ENCODE assay signal across 7 cellular contexts in the genomic region with DNA sequence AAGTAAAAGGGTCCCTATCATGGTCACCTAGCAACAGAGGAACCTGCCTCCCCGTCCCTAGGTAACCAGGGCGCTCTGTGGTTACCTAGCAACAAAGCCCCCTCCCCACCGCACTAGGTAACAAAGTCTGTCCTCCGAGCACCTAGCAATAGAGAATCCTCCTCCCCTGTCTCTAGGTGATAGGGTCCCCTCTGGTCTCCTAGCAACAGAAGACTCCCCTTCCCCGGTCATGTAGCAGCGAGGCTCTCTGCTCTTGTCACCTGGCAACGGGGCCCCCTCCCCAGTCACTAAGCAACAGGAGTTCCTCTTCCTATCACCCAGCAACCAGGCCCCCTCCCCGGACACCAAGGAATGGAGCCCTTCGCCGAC. TPM values are rescaled to one million over a fixed set of nuclear protein-coding genes. Genes with fewer than 3 reads are reported as not detected.
DNase-seq lines count a peak whose midpoint lies in the region; TF ChIP-seq lines count a peak whose summit lies in the region.

No MANE protein-coding gene starts in this region.

- H3K4ac ChIP-seq in H9 (ENCODE audit: low read depth, low read length): no peak overlapping the region

- H3K79me2 ChIP-seq in H9 (ENCODE audit: insufficient read depth, low read length): no peaks in the 10 kb centered on the region

- no peak overlapping the region for H3T11ph ChIP-seq in H9 (ENCODE audit: low read length)

- no peak overlapping the region for H4K5ac ChIP-seq in H9 (ENCODE audit: insufficient read length, low read depth, low read length)

- H3K4me1 Mint-ChIP-seq in H9: peaks cover 7 to 27% of the 10 kb centered on the region in 2 experiments

- H3K27me3 ChIP-seq in H9 (ENCODE audit: insufficient read depth, low read length) (peaks cover 2% of the 10 kb centered on the region; the same call in 1 of the 2 replicates), mucosa of stomach (ENCODE audit: control insufficient read depth, insufficient read depth, low read length) (no peaks in the 10 kb centered on the region)

- DNase-seq in H9: no peak
- DNase-seq in NCI-H2227 (lab: John Stamatoyannopoulos, UW; ENCODE audit: unreplicated experiment): peak; percentile 95
- DNase-seq in cardiac fibroblast (ENCODE audit: low read depth in 2 of 2): peak in 1 of 2 donors; percentile 17
- no peak for DNase-seq in AML-193 (lab: John Stamatoyannopoulos, UW)
- no peak for DNase-seq in KG1 (lab: John Stamatoyannopoulos, UW)
- no peak for DNase-seq in SIG-M5 treated with dmso at 0.1 percent for 504 hours (lab: John Stamatoyannopoulos, UW; ENCODE audit: unreplicated experiment)

- H3K56ac ChIP-seq in H9 (ENCODE audit: insufficient read length, low read depth, low read length): no peak overlapping the region

- H3K23me2 ChIP-seq in H9 (ENCODE audit: insufficient read length, low read depth, low read length, poor library complexity, severe bottlenecking): no peaks in the 10 kb centered on the region

- no peak overlapping the region for H2AFZ ChIP-seq in H9 (ENCODE audit: low read length)

- H2AK5ac ChIP-seq in H9 (ENCODE audit: insufficient read length, low read length): no peak overlapping the region

- H3K23ac ChIP-seq in H9 (ENCODE audit: insufficient read length, low read depth, low read length): no peak overlapping the region

- H3K27ac Mint-ChIP-seq in H9: peak overlapping the region; percentile 70 to 97 (median 89); a peak in 5 of 7 replicates

- H3K36me3 Mint-ChIP-seq in H9 (ENCODE audit: insufficient read depth in 1 of 3, low read depth in 3 of 3): no peaks in the 10 kb centered on the region; a peak in 1 of 7 replicates

- no peak overlapping the region for H3K27ac ChIP-seq in H9 (ENCODE audit: insufficient read length, low read depth, low read length)

- H2BK120ac ChIP-seq in H9 (ENCODE audit: low read depth, low read length, poor library complexity, severe bottlenecking): no peak overlapping the region

- peak overlapping the region; percentile 57 for H3K4me2 ChIP-seq in H9 (ENCODE audit: insufficient read depth, insufficient read length, low read length)

- no peak overlapping the region for H2BK20ac ChIP-seq in H9 (ENCODE audit: low read depth, low read length, poor library complexity, severe bottlenecking)

- H3K4me3 ChIP-seq in cardiac fibroblast (replicated peaks in 1 of 2; ENCODE audit: low read depth in 2 of 2, low read length in 2 of 2) (peak overlapping the region; percentile 79 to 84), mucosa of stomach (ENCODE audit: low read length) (peak overlapping the region; percentile 77)

- no peak overlapping the region for H2BK12ac ChIP-seq in H9 (ENCODE audit: insufficient read length, low read depth, low read length)

- H3K9me3 ChIP-seq in H9 (ENCODE audit: control insufficient read depth, low read depth, low read length): no peaks in the 10 kb centered on the region
- no peaks in the 10 kb centered on the region for H3K9me3 ChIP-seq in mucosa of stomach (ENCODE audit: control insufficient read depth, low read length)

- no peaks in the 10 kb centered on the region for H4K20me1 ChIP-seq in H9 (ENCODE audit: control insufficient read depth, insufficient read depth, insufficient read length)

- peaks cover 50% of the 10 kb centered on the region for H3K27me3 Mint-ChIP-seq in H9 (ENCODE audit: low read depth)

- H3K9me3 Mint-ChIP-seq in H9: no peaks in the 10 kb centered on the region; a peak in 1 of 5 replicates

- peak overlapping the region; percentile 81 to 87 for H3K4me3 Mint-ChIP-seq in H9

- H3K9ac ChIP-seq in H9 (ENCODE audit: extremely low read depth, insufficient read length, low read length) (no peak overlapping the region), mucosa of stomach (ENCODE audit: low read length) (peak overlapping the region; percentile 68)

- H2BK15ac ChIP-seq in H9 (ENCODE audit: low read depth, low read length): no peak overlapping the region

- TF ChIP-seq CTCF in H9 (conservative IDR thresholded peaks at IDR 0.05) (no peak), cardiac fibroblast (IDR thresholded peaks at IDR 0.05; ENCODE audit: low read depth, low read length) (no peak)

- WGBS in H9 (ENCODE audit: extremely low coverage, insufficient read length, low lambda C conversion rate): no CpG with 5 or more reads among the region's 10 CpGs

- H3K18ac ChIP-seq in H9 (ENCODE audit: insufficient read length, low read depth, low read length): no peak overlapping the region

- 0 out of 2 replicates have a peak overlapping the region, but pooled peaks have one; percentile 9 for H3K14ac ChIP-seq in H9 (ENCODE audit: insufficient read depth, low read length)

- H3K4me1 ChIP-seq in H9 (ENCODE audit: insufficient read depth, low read length): no peaks in the 10 kb centered on the region
- H3K4me1 ChIP-seq in mucosa of stomach (ENCODE audit: control insufficient read depth, insufficient read depth, low read length): peaks cover 8% of the 10 kb centered on the region

- no peak overlapping the region for H4K91ac ChIP-seq in H9 (ENCODE audit: insufficient read length, low read depth, low read length)

- no peaks in the 10 kb centered on the region for H3K79me1 ChIP-seq in H9 (ENCODE audit: insufficient read depth, low read depth, low read length, poor library complexity, severe bottlenecking)

- no peak overlapping the region for H4K8ac ChIP-seq in H9 (replicated peaks; ENCODE audit: insufficient read length, low read depth, low read length)

- no peaks in the 10 kb centered on the region for H3K36me3 ChIP-seq in mucosa of stomach (ENCODE audit: control insufficient read depth, insufficient read depth, low read length)

- no peak overlapping the region for H2BK5ac ChIP-seq in H9 (ENCODE audit: insufficient read length, low read length)

RNA-seq across cellular contexts. Expression of a gene that starts 0.3 kb away (rescaled TPM):
- total RNA-seq in H9 (2021): 5.0 and 5.4 TPM in 2 replicates

RNA-seq across cellular contexts. Expression of a gene that starts 3.0 kb away (rescaled TPM):
- not detected in 2 replicates for total RNA-seq in H9 (2021)

RNA-seq across cellular contexts. Expression of a gene that starts 34.0 kb away (rescaled TPM):
- total RNA-seq in H9 (2021): 9.5 and 10.5 TPM in 2 replicates

RNA-seq across cellular contexts. Expression of a gene that starts 34.4 kb away (rescaled TPM):
- 109 and 110 TPM in 2 replicates for total RNA-seq in H9 (2021)

RNA-seq across cellular contexts. Expression of a gene that starts 57.6 kb away (rescaled TPM):
- 3.7 and 3.8 TPM in 2 replicates for total RNA-seq in H9 (2021)
